In genomic region chr7:90272242-90272641, GRCh38 we compare ENCODE assay signal across 33 cellular contexts. TPM values are rescaled to one million over a fixed set of nuclear protein-coding genes. Genes with fewer than 3 reads are reported as not detected.
"Had no signal": no experiment of that assay in that cellular context is flagged by ENCODE, and none has a peak within 500 bp of the region (broad histone marks: within the 10 kb centered on the region; RNA-seq: fewer than 3 reads in every experiment).

No MANE protein-coding gene starts in this region.

- H3K4me3 Mint-ChIP-seq: activated B cell treated with CpG ODN at 0.5 μM for 24 hours; activated CD8-positive, alpha-beta memory T cell treated with anti-CD3 and anti-CD28 coated beads, Interleukin-2, amount 10 ng/mL, durations not matched to agents 7 days and 5 days; activated CD8-positive, alpha-beta T cell treated with anti-CD3 and anti-CD28 coated beads, Interleukin-2, amount 10 ng/mL, durations not matched to agents 7 days and 5 days; immature natural killer cell; mesothelial cell of epicardium; naive B cell; nephron progenitor cell; T-helper 2 cell treated with Interferon-gamma antibody and Interleukin-4, amounts not matched to agents 5 μg/mL and 100 μg/mL, for 36 hours had no signal

- DNase-seq: activated B cell treated with CpG ODN at 0.5 μM for 24 hours; activated CD8-positive, alpha-beta memory T cell treated with anti-CD3 and anti-CD28 coated beads, Interleukin-2, amount 10 ng/mL, durations not matched to agents 7 days and 5 days; activated CD8-positive, alpha-beta T cell treated with anti-CD3 and anti-CD28 coated beads, Interleukin-2, amount 10 ng/mL, durations not matched to agents 7 days and 5 days; activated naive CD4-positive, alpha-beta T cell; activated T-cell treated with anti-CD3 and anti-CD28 coated beads, Interleukin-2, amount 50 U/mL, for 48 hours; anterior cingulate cortex; body of pancreas; dermis blood vessel endothelial cell; effector CD4-positive, alpha-beta T cell; esophagus squamous epithelium; hippocampal formation; immature natural killer cell; kidney; left colon; naive B cell; nephron progenitor cell; ovary; spleen; stimulated activated naive CD4-positive, alpha-beta T cell; testis; transverse colon had no signal

- H3K9me3 Mint-ChIP-seq: activated B cell treated with CpG ODN at 0.5 μM for 24 hours; activated naive CD4-positive, alpha-beta T cell treated with anti-CD3 and anti-CD28 coated beads, Interleukin-2, amount 50 U/mL, for 72 hours; activated T-helper 2 cell treated with anti-CD3 and anti-CD28 coated beads, Interferon-gamma antibody, Interleukin-2, Interleukin-4, amounts not matched to agents 10 μg/mL and 5 μg/mL and 100 μg/mL, durations not matched to agents 14 hours and 24 hours and 36 hours; immature natural killer cell; mesothelial cell of epicardium; naive B cell; nephron progenitor cell; T-helper 2 cell treated with Interferon-gamma antibody and Interleukin-4, amounts not matched to agents 5 μg/mL and 100 μg/mL, for 36 hours had no signal

- H3K9me3 ChIP-seq: body of pancreas, esophagus squamous epithelium, gastroesophageal sphincter, neutrophil, ovary, prostate gland, spleen, testis, transverse colon had no signal

- H3K4me1 Mint-ChIP-seq: activated B cell treated with CpG ODN at 0.5 μM for 24 hours; activated CD8-positive, alpha-beta memory T cell treated with anti-CD3 and anti-CD28 coated beads, Interleukin-2, amount 10 ng/mL, durations not matched to agents 7 days and 5 days; immature natural killer cell; naive B cell; nephron progenitor cell had no signal

- ATAC-seq: activated CD8-positive, alpha-beta memory T cell treated with anti-CD3 and anti-CD28 coated beads, Interleukin-2, amount 10 ng/mL, durations not matched to agents 7 days and 5 days; activated CD8-positive, alpha-beta T cell treated with anti-CD3 and anti-CD28 coated beads, Interleukin-2, amount 10 ng/mL, durations not matched to agents 7 days and 5 days; activated naive CD4-positive, alpha-beta T cell treated with anti-CD3 and anti-CD28 coated beads, Interleukin-2, amount 50 U/mL, for 72 hours; body of pancreas; left colon had no signal

- FAIRE-seq: colon, kidney, urothelium cell line had no signal

- H3K4me3 ChIP-seq: body of pancreas, esophagus squamous epithelium, gastroesophageal sphincter, ovary, prostate gland, spleen, testis, transverse colon had no signal

- H3K27me3 ChIP-seq: body of pancreas, esophagus squamous epithelium, gastroesophageal sphincter, neutrophil, ovary, spleen, testis, transverse colon had no signal

- H3K4me1 ChIP-seq: esophagus squamous epithelium, gastroesophageal sphincter, prostate gland, spleen, testis had no signal

- H3K36me3 Mint-ChIP-seq: activated CD8-positive, alpha-beta memory T cell treated with anti-CD3 and anti-CD28 coated beads, Interleukin-2, amount 10 ng/mL, durations not matched to agents 7 days and 5 days; activated naive CD4-positive, alpha-beta T cell treated with anti-CD3 and anti-CD28 coated beads, Interleukin-2, amount 50 U/mL, for 72 hours; immature natural killer cell; mesothelial cell of epicardium; naive B cell had no signal

- H3K36me3 ChIP-seq: esophagus squamous epithelium, gastroesophageal sphincter, neutrophil, ovary, prostate gland, spleen, transverse colon had no signal

- H3K27ac ChIP-seq: body of pancreas, epithelial cell of prostate, esophagus squamous epithelium, gastroesophageal sphincter, neutrophil, ovary, prostate gland, spleen, testis, transverse colon had no signal

- H3K27me3 Mint-ChIP-seq: activated B cell treated with CpG ODN at 0.5 μM for 24 hours had no signal

- H3K27ac Mint-ChIP-seq: activated B cell treated with CpG ODN at 0.5 μM for 24 hours; activated CD8-positive, alpha-beta memory T cell treated with anti-CD3 and anti-CD28 coated beads, Interleukin-2, amount 10 ng/mL, durations not matched to agents 7 days and 5 days; activated CD8-positive, alpha-beta T cell treated with anti-CD3 and anti-CD28 coated beads, Interleukin-2, amount 10 ng/mL, durations not matched to agents 7 days and 5 days; activated naive CD4-positive, alpha-beta T cell treated with anti-CD3 and anti-CD28 coated beads, Interleukin-2, amount 50 U/mL, for 72 hours; activated T-helper 2 cell treated with anti-CD3 and anti-CD28 coated beads, Interferon-gamma antibody, Interleukin-2, Interleukin-4, amounts not matched to agents 10 μg/mL and 5 μg/mL and 100 μg/mL, durations not matched to agents 14 hours and 24 hours and 36 hours; immature natural killer cell; mesothelial cell of epicardium; naive B cell; nephron progenitor cell; T-helper 2 cell treated with Interferon-gamma antibody and Interleukin-4, amounts not matched to agents 5 μg/mL and 100 μg/mL, for 36 hours had no signal

RNA-seq across cellular contexts. Expression of gene CFAP69, which starts 27.3 kb away (rescaled TPM):
- polyA plus RNA-seq: immature natural killer cell had no signal

RNA-seq across cellular contexts. Expression of gene FAM237B, which starts 48.9 kb away (rescaled TPM):
- total RNA-seq: activated B cell treated with CpG ODN at 0.5 μM for 24 hours; activated CD8-positive, alpha-beta memory T cell treated with anti-CD3 and anti-CD28 coated beads, Interleukin-2, amount 10 ng/mL, durations not matched to agents 7 days and 5 days; activated CD8-positive, alpha-beta T cell treated with anti-CD3 and anti-CD28 coated beads, Interleukin-2, amount 10 ng/mL, durations not matched to agents 7 days and 5 days; activated naive CD4-positive, alpha-beta T cell treated with anti-CD3 and anti-CD28 coated beads, Interleukin-2, amount 50 U/mL, for 72 hours; activated T-helper 2 cell treated with anti-CD3 and anti-CD28 coated beads, Interferon-gamma antibody, Interleukin-2, Interleukin-4, amounts not matched to agents 10 μg/mL and 5 μg/mL and 100 μg/mL, durations not matched to agents 14 hours and 24 hours and 36 hours; body of pancreas; dermis blood vessel endothelial cell; esophagus squamous epithelium; gastroesophageal sphincter; kidney; left colon; liver; mammary epithelial cell; mesothelial cell of epicardium; ovary; prostate gland; spleen; testis; transverse colon had no signal
- polyA plus RNA-seq: immature natural killer cell, liver, mammary epithelial cell, ovary, spleen had no signal
